8 cellular contexts compared by ENCODE assay signal in genomic region chr13:113904411-113904810, GRCh38. TPM values are rescaled to one million over a fixed set of nuclear protein-coding genes. Genes with fewer than 3 reads are reported as not detected.
DNase-seq lines count a peak whose midpoint lies in the region; TF ChIP-seq lines count a peak whose summit lies in the region.

No MANE protein-coding gene starts in this region.

- intact Hi-C loops in uterus (cut with DNase I; ENCODE audit: low total_unique reads) = no loop called here

- in situ Hi-C loops in brain microvascular endothelial cell (cut with HindIII; ENCODE audit: low pct_ligation_motif_present, low sequenced_read_pairs) = no loop called here

- no peaks in the 10 kb centered on the region for H3K9me3 ChIP-seq in uterus

- TF ChIP-seq CTCF in brain microvascular endothelial cell (IDR thresholded peaks at IDR 0.05; ENCODE audit: low read depth, low read length, missing control alignments) (peak; percentile 76), uterus (IDR thresholded peaks at IDR 0.05) (peak; percentile 64 to 82 (median 75))

- no peak overlapping the region for H3K4me3 ChIP-seq in brain microvascular endothelial cell (ENCODE audit: low read depth, low read length)
- no peak overlapping the region for H3K4me3 ChIP-seq in uterus

- H3K36me3 ChIP-seq in brain microvascular endothelial cell (replicated peaks) (no peaks in the 10 kb centered on the region), uterus (no peaks in the 10 kb centered on the region)

- no peak for TF ChIP-seq POLR2A in uterus (IDR thresholded peaks at IDR 0.05)

- no peaks in the 10 kb centered on the region for H3K27me3 ChIP-seq in brain microvascular endothelial cell (replicated peaks)
- H3K27me3 ChIP-seq in uterus = no peaks in the 10 kb centered on the region

- DNase-seq in ELF-1 (ENCODE audit: low read depth, low spot score) = peak; percentile 69
- DNase-seq in NAMALWA (ENCODE audit: low spot score) = peak; percentile 48
- no peak for DNase-seq in brain microvascular endothelial cell
- peak; percentile 65 for DNase-seq in kidney tubule cell (ENCODE audit: low spot score)
- DNase-seq in uterus = peak; percentile 68
- DNase-seq in NCI-H146 treated with DMSO at 0.1 percent for 48 hours (lab: John Stamatoyannopoulos, UW; ENCODE audit: unreplicated experiment) = no peak
- DNase-seq in NCI-H2171 (lab: John Stamatoyannopoulos, UW) = no peak
- DNase-seq in SIG-M5 (lab: John Stamatoyannopoulos, UW) = no peak

- peaks cover 0 to 11% of the 10 kb centered on the region in 2 donors for H3K4me1 ChIP-seq in uterus

- no peak overlapping the region for H3K27ac ChIP-seq in brain microvascular endothelial cell
- peak overlapping the region; percentile 62 to 77 for H3K27ac ChIP-seq in uterus

RNA-seq across cellular contexts. Expression of gene GAS6, which starts 40.5 kb away (rescaled TPM):
- total RNA-seq in uterus = 100 to 1,000 TPM; 128 to 287 (median 199) TPM

Comparison
In these comparisons a context has a peak if more than half of its experiments do, and no peak if none do; other contexts are left out.
1. DNase-seq: peak in ELF-1 (single experiment), NAMALWA (single experiment), kidney tubule cell (single experiment) and uterus (2 of 2); none in brain microvascular endothelial cell (single experiment), NCI-H146 treated with DMSO at 0.1 percent for 48 hours (single experiment), NCI-H2171 (single experiment) and SIG-M5 (single experiment).